ENCODE assay signal across 16 cellular contexts in the genomic region with DNA sequence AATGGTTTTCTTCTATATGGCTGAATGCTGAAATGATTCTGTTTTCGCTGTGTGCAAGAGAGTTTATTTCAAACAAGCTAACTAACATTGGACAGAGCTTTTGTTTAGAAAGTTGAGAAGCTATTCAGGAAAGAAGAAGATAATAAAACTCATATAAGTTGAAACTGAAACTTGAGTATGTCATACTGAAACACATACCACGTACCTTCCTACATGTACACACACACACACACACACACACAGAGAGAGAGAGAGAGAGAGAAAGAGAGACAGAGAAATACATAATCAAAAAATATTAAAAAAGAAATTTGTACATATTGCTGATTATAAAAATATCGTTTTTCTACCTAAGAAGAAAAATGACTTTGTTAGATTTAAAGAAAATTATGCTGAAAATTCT.
DNase-seq lines count a peak whose midpoint lies in the region; ATAC-seq and TF ChIP-seq lines count a peak whose summit lies in the region.
"Had no signal": no experiment of that assay in that cellular context is flagged by ENCODE, and none has a peak within 500 bp of the region (broad histone marks: within the 10 kb centered on the region; RNA-seq: fewer than 3 reads in every experiment).

No MANE protein-coding gene starts in this region.

- H3K9ac ChIP-seq in OCI-LY3 (ENCODE audit: low read length) = no peak overlapping the region

- H3K4me2 ChIP-seq in OCI-LY3 (ENCODE audit: low read length) = peak overlapping the region; percentile 39

- no peak overlapping the region for H2AFZ ChIP-seq in OCI-LY3 (ENCODE audit: low read depth, low read length)

- no peaks in the 10 kb centered on the region for H3K27me3 ChIP-seq in OCI-LY3 (ENCODE audit: low read depth, low read length)

- peaks cover 21% of the 10 kb centered on the region for H3K4me1 ChIP-seq in OCI-LY3 (ENCODE audit: low read length)

- intact Hi-C loops in cardiac septum (cut with DNase I) = no loop called here

- H3K27ac ChIP-seq in OCI-LY3 (ENCODE audit: low read length) = no peak overlapping the region

- H3K4me3 ChIP-seq in OCI-LY3 (ENCODE audit: low read length) = peak overlapping the region; percentile 21; the same call in 1 of the 2 replicates
- H3K4me3 ChIP-seq: lung had no signal

- H3K36me3 ChIP-seq in OCI-LY3 (replicated peaks; ENCODE audit: low read depth, low read length) = no peaks in the 10 kb centered on the region

- H3K9me3 ChIP-seq in OCI-LY3 (ENCODE audit: insufficient read depth, low read length) = no peaks in the 10 kb centered on the region

- no peak for DNase-seq in cardiac septum (ENCODE audit: low spot score)
- no peak for DNase-seq in LoVo (ENCODE audit: low spot score)
- no peak for DNase-seq in inferior parietal cortex (ENCODE audit: extremely low spot score)
- DNase-seq: activated CD8-positive, alpha-beta T cell treated with anti-CD3 and anti-CD28 coated beads for 36 hours; effector CD8-positive, alpha-beta T cell; NCI-H1092 treated with DMSO at 0.1 percent for 48 hours; NCI-H2227 treated with DMSO at 0.1 percent for 48 hours; retina; trophoblast cell had no signal

- no peak for TF ChIP-seq CTCF in OCI-LY3 (IDR thresholded peaks at IDR 0.05; ENCODE audit: low read depth, low read length)

- no peaks in the 10 kb centered on the region for H4K20me1 ChIP-seq in OCI-LY3 (ENCODE audit: insufficient read depth, low read length)

- H3K79me2 ChIP-seq in OCI-LY3 (ENCODE audit: low read length) = no peaks in the 10 kb centered on the region

- ATAC-seq in GM18511 (IDR thresholded peaks at IDR 0.05; ENCODE audit: unreplicated experiment) = peak; percentile 92
- ATAC-seq in GM21529 (IDR thresholded peaks at IDR 0.05; ENCODE audit: unreplicated experiment) = peak; percentile 71
- peak; percentile 89 for ATAC-seq in HG03095 (IDR thresholded peaks at IDR 0.05; ENCODE audit: unreplicated experiment)
- ATAC-seq in HG03108 (IDR thresholded peaks at IDR 0.05; ENCODE audit: unreplicated experiment) = no peak
- ATAC-seq: activated CD8-positive, alpha-beta T cell treated with anti-CD3 and anti-CD28 coated beads for 36 hours; SK-N-SH treated with all-trans-retinoic acid at 6 μM for 48 hours had no signal
